Comparison of ENCODE assay signal across 9 cellular contexts in genomic region chr13:41222259-41222852, GRCh38. TPM values are rescaled to one million over a fixed set of nuclear protein-coding genes. Genes with fewer than 3 reads are reported as not detected.
DNase-seq lines count a peak whose midpoint lies in the region; ATAC-seq, FAIRE-seq and TF ChIP-seq lines count a peak whose summit lies in the region.
"Had no signal": no experiment of that assay in that cellular context is flagged by ENCODE, and none has a peak within 500 bp of the region (broad histone marks: within the 10 kb centered on the region; RNA-seq: fewer than 3 reads in every experiment).

No MANE protein-coding gene starts in this region.

- H3K36me3 Mint-ChIP-seq in activated CD8-positive, alpha-beta T cell treated with anti-CD3 and anti-CD28 coated beads for 36 hours (ENCODE audit: low read depth) = peaks cover 11% of the 10 kb centered on the region

- TF ChIP-seq EP300 in suprapubic skin (IDR thresholded peaks at IDR 0.05) = no peak

- H3K4me3 Mint-ChIP-seq in activated CD8-positive, alpha-beta T cell treated with anti-CD3 and anti-CD28 coated beads for 36 hours = no peak overlapping the region

- no peaks in the 10 kb centered on the region for H3K9me3 Mint-ChIP-seq in activated CD8-positive, alpha-beta T cell treated with anti-CD3 and anti-CD28 coated beads for 36 hours

- peak; percentile 26 to 45 for DNase-seq in activated CD4-positive, alpha-beta T cell treated with anti-CD3 and anti-CD28 coated beads for 24 hours (ENCODE audit: low read depth in 2 of 2)
- DNase-seq in activated CD4-positive, alpha-beta T cell treated with anti-CD3 and anti-CD28 coated beads for 1 hour = no peak
- DNase-seq in NCI-H69 (lab: John Stamatoyannopoulos, UW) (peak; percentile 50), endothelial cell of umbilical vein (ENCODE audit: low read depth, low spot score) (peak; percentile 72), mucosa of descending colon (peak in 1 of 3 donors; percentile 82), suprapubic skin (ENCODE audit: low spot score in 2 of 2) (no peak)
- peak; percentile 76 for DNase-seq in activated CD8-positive, alpha-beta T cell treated with anti-CD3 and anti-CD28 coated beads for 36 hours

- H3K4me1 ChIP-seq in endothelial cell of umbilical vein (ENCODE audit: control insufficient read depth, extremely low read depth, insufficient read depth, low read length) (no peaks in the 10 kb centered on the region), mucosa of descending colon (ENCODE audit: low read depth) (no peaks in the 10 kb centered on the region), suprapubic skin (no peaks in the 10 kb centered on the region)

- ATAC-seq in HG02938 (IDR thresholded peaks at IDR 0.05; ENCODE audit: unreplicated experiment) = peak; percentile 70
- ATAC-seq in activated CD8-positive, alpha-beta T cell treated with anti-CD3 and anti-CD28 coated beads for 36 hours = peak; percentile 100
- peak; percentile 90 for ATAC-seq in mucosa of descending colon

- no peaks in the 10 kb centered on the region for H3K9me1 ChIP-seq in endothelial cell of umbilical vein (replicated peaks; ENCODE audit: control insufficient read depth, extremely low read depth, insufficient read depth, low read length)

- H2AFZ ChIP-seq in endothelial cell of umbilical vein (ENCODE audit: low read depth, low read length) = no peak overlapping the region

- peak; percentile 79 for FAIRE-seq in endothelial cell of umbilical vein (lab: Jason Lieb, UNC)

- dilution Hi-C loops in endothelial cell of umbilical vein (cut with MboI; ENCODE audit: extremely low pct_ligation_motif_present, low sequenced_read_pairs) = no loop called here

- WGBS in suprapubic skin = 49% methylated on average over 6 of the region's 6 CpGs

- peak; percentile 78 for TF ChIP-seq CTCF in activated CD8-positive, alpha-beta T cell treated with anti-CD3 and anti-CD28 coated beads for 36 hours (IDR thresholded peaks at IDR 0.05)
- TF ChIP-seq CTCF in endothelial cell of umbilical vein (IDR thresholded peaks at IDR 0.05; ENCODE audit: extremely low read depth in 1 of 2, insufficient read depth in 1 of 2, low read depth in 1 of 2, low read length in 2 of 2) = peak; percentile 58 to 67
- peak; percentile 56 for TF ChIP-seq CTCF in mucosa of descending colon (IDR thresholded peaks at IDR 0.05)
- TF ChIP-seq CTCF in suprapubic skin (IDR thresholded peaks at IDR 0.05) = peak; percentile 72 to 74

- POLR2A ChIA-PET in activated CD8-positive, alpha-beta T cell treated with anti-CD3 and anti-CD28 coated beads for 36 hours (lab: Charles Lee) = no interaction called here
- POLR2A ChIA-PET in endothelial cell of umbilical vein (lab: Charles Lee) = no interaction called here

- no peak overlapping the region for H3K4me3 ChIP-seq in endothelial cell of umbilical vein (replicated peaks in 1 of 3; ENCODE audit: insufficient read depth in 1 of 3, low read depth in 1 of 3, low read length in 3 of 3)
- no peak overlapping the region for H3K4me3 ChIP-seq in mucosa of descending colon
- H3K4me3 ChIP-seq in suprapubic skin = no peak overlapping the region
- H3K4me3 ChIP-seq: skin epidermis had no signal

- CTCF ChIA-PET in activated CD8-positive, alpha-beta T cell treated with anti-CD3 and anti-CD28 coated beads for 36 hours (lab: Charles Lee) = interaction anchor here (0.6 to 1.8 kb wide), 28 partner anchors 10 to 760 kb away, joined by 3 to 16 read pairs (median 3); partner anchors contain the start of gene WBP4
- CTCF ChIA-PET in endothelial cell of umbilical vein (lab: Charles Lee) = interaction anchor here (0.6 to 2.3 kb wide), 23 partner anchors 9 to 430 kb away, joined by 3 to 37 read pairs (median 3); partner anchors contain the start of genes KBTBD6 and KBTBD7

- no peak for TF ChIP-seq POLR2A in endothelial cell of umbilical vein (IDR thresholded peaks at IDR 0.05; ENCODE audit: low read depth, low read length)
- no peak for TF ChIP-seq POLR2A in suprapubic skin (IDR thresholded peaks at IDR 0.05)

- no peak overlapping the region for H3K27ac Mint-ChIP-seq in activated CD8-positive, alpha-beta T cell treated with anti-CD3 and anti-CD28 coated beads for 36 hours

- BruUV-seq in endothelial cell of umbilical vein (replicated peaks; lab: Mats Ljungman, UMichigan) = no TSS peak

- no peaks in the 10 kb centered on the region for H3K27me3 Mint-ChIP-seq in activated CD8-positive, alpha-beta T cell treated with anti-CD3 and anti-CD28 coated beads for 36 hours

- H3K27me3 ChIP-seq in endothelial cell of umbilical vein (ENCODE audit: control insufficient read depth in 2 of 2, insufficient read depth in 2 of 2, low read length in 2 of 2) (no peaks in the 10 kb centered on the region), suprapubic skin (no peaks in the 10 kb centered on the region)

- no peaks in the 10 kb centered on the region for H3K79me2 ChIP-seq in endothelial cell of umbilical vein (ENCODE audit: control insufficient read depth, insufficient read depth, low read length)

- H4K20me1 ChIP-seq in endothelial cell of umbilical vein (replicated peaks; ENCODE audit: control insufficient read depth, extremely low read depth, insufficient read depth, low read length) = no peaks in the 10 kb centered on the region

- H3K9me3 ChIP-seq in endothelial cell of umbilical vein (replicated peaks; ENCODE audit: control insufficient read depth, insufficient read depth, low read length) = no peaks in the 10 kb centered on the region
- no peaks in the 10 kb centered on the region for H3K9me3 ChIP-seq in mucosa of descending colon
- H3K9me3 ChIP-seq in suprapubic skin = no peaks in the 10 kb centered on the region

- no peak overlapping the region for H3K4me2 ChIP-seq in endothelial cell of umbilical vein (ENCODE audit: insufficient read depth, low read length)

- peaks cover 2% of the 10 kb centered on the region for H3K4me1 Mint-ChIP-seq in activated CD8-positive, alpha-beta T cell treated with anti-CD3 and anti-CD28 coated beads for 36 hours (ENCODE audit: low read depth)

- peaks cover 0 to 3% of the 10 kb centered on the region in 2 experiments for H3K36me3 ChIP-seq in endothelial cell of umbilical vein (ENCODE audit: control insufficient read depth in 2 of 2, extremely low read depth in 1 of 2, insufficient read depth in 2 of 2, low read length in 2 of 2)
- H3K36me3 ChIP-seq in mucosa of descending colon (ENCODE audit: low read depth) = no peaks in the 10 kb centered on the region
- peaks cover 4% of the 10 kb centered on the region for H3K36me3 ChIP-seq in suprapubic skin

- intact Hi-C loops in activated CD8-positive, alpha-beta T cell treated with anti-CD3 and anti-CD28 coated beads for 36 hours (cut with micrococcal nuclease) = loop anchor here (5.0 kb wide), 1 partner anchor 145 kb away; no protein-coding TSS in a partner anchor
- intact Hi-C loops in endothelial cell of umbilical vein (cut with micrococcal nuclease) = loop anchor here (1.0 to 2.0 kb wide), 2 partner anchors 90 to 147 kb away; partner anchors contain the start of gene KBTBD6
- intact Hi-C loops in mucosa of descending colon (cut with DNase I, micrococcal nuclease) = loop anchor here in 1 of 2 donors (10.0 kb wide), 1 partner anchor 148 kb away; no protein-coding TSS in a partner anchor

- H3K9ac ChIP-seq in endothelial cell of umbilical vein (replicated peaks; ENCODE audit: extremely low read depth, insufficient read depth, low read length) = no peak overlapping the region

- H3K27ac ChIP-seq in endothelial cell of umbilical vein (ENCODE audit: insufficient read depth, low read depth, low read length) (no peak overlapping the region), suprapubic skin (no peak overlapping the region)
- H3K27ac ChIP-seq: skin epidermis had no signal

TF ChIP-seq in endothelial cell of umbilical vein, 7 proteins besides CTCF, POLR2A, EP300 and RAD21:
- no peak for TF ChIP-seq EZH2 (IDR thresholded peaks at IDR 0.05; ENCODE audit: borderline replicate concordance, low read depth, low read length, severe bottlenecking)
- TF ChIP-seq GATA2 (IDR thresholded peaks at IDR 0.05; ENCODE audit: insufficient read depth, insufficient read length, low read depth, low read length) = no peak
- no peak for TF ChIP-seq MYC (IDR thresholded peaks at IDR 0.05; ENCODE audit: low read depth, low read length)
- TF ChIP-seq JUN (IDR thresholded peaks at IDR 0.05; ENCODE audit: borderline replicate concordance, insufficient read depth, insufficient read length, low read depth) = no peak
- no peak for TF ChIP-seq MAX (IDR thresholded peaks at IDR 0.05; ENCODE audit: insufficient read depth, insufficient read length)
- TF ChIP-seq FOS (IDR thresholded peaks at IDR 0.05; ENCODE audit: borderline replicate concordance, insufficient read depth, low read length) = no peak
- no peak for TF ChIP-seq POLR2AphosphoS5 (IDR thresholded peaks at IDR 0.05; ENCODE audit: insufficient read depth, low read depth, low read length)

RNA-seq across cellular contexts. Expression of gene KBTBD7, which starts 28.0 kb away (rescaled TPM):
- 1 to 10 TPM; 2.3 to 2.5 TPM for total RNA-seq in activated CD8-positive, alpha-beta T cell treated with anti-CD3 and anti-CD28 coated beads for 36 hours
- total RNA-seq in endothelial cell of umbilical vein (3.1 and 4.4 TPM in 2 replicates), mucosa of descending colon (1 to 10 TPM; 5.3 to 8.6 (median 5.8) TPM), suprapubic skin (1 to 10 TPM; 4.5 to 8.0 (median 6.0) TPM)
- 2.1 TPM in 2 replicates for polyA plus RNA-seq in endothelial cell of umbilical vein
- 1.1 TPM in 2 replicates for polyA plus RNA-seq in endothelial cell of umbilical vein (2011; cell fraction: cytosol; rRNA removed)
- polyA plus RNA-seq in endothelial cell of umbilical vein (2011; cell fraction: nucleus; rRNA removed) = 0.94 and 1.1 TPM in 2 replicates
- 1.2 and 1.8 TPM in 2 replicates for polyA plus RNA-seq in endothelial cell of umbilical vein (2012)
- polyA minus RNA-seq in endothelial cell of umbilical vein = 9.0 and 12.2 TPM in 2 replicates
- polyA minus RNA-seq in endothelial cell of umbilical vein (2011; cell fraction: cytosol; rRNA and poly(A)+ RNA removed) = 7.9 TPM
- polyA minus RNA-seq in endothelial cell of umbilical vein (2011; cell fraction: nucleus; rRNA and poly(A)+ RNA removed) = 4.4 and 4.6 TPM in 2 replicates

RNA-seq across cellular contexts. Expression of gene MTRF1, which starts 41.0 kb away (rescaled TPM):
- 10 to 100 TPM; 22.6 to 23.4 TPM for total RNA-seq in activated CD8-positive, alpha-beta T cell treated with anti-CD3 and anti-CD28 coated beads for 36 hours
- 13.3 and 16.3 TPM in 2 replicates for total RNA-seq in endothelial cell of umbilical vein
- 6.5 and 8.0 TPM in 2 replicates for polyA plus RNA-seq in endothelial cell of umbilical vein
- polyA plus RNA-seq in endothelial cell of umbilical vein (2011; cell fraction: cytosol; rRNA removed) = 7.7 and 8.5 TPM in 2 replicates
- polyA plus RNA-seq in endothelial cell of umbilical vein (2011; cell fraction: nucleus; rRNA removed) = 43.1 and 52.4 TPM in 2 replicates
- polyA plus RNA-seq in endothelial cell of umbilical vein (2012) = 11.9 and 15.6 TPM in 2 replicates
- polyA minus RNA-seq in endothelial cell of umbilical vein = 6.4 and 11.2 TPM in 2 replicates
- 7.9 TPM for polyA minus RNA-seq in endothelial cell of umbilical vein (2011; cell fraction: cytosol; rRNA and poly(A)+ RNA removed)
- polyA minus RNA-seq in endothelial cell of umbilical vein (2011; cell fraction: nucleus; rRNA and poly(A)+ RNA removed) = 15.9 and 25.5 TPM in 2 replicates
- total RNA-seq in mucosa of descending colon = 10 to 100 TPM; 13.4 to 15.5 (median 14.6) TPM
- 10 to 100 TPM in 1 of 4 donors, 1 to 10 TPM in 3; 7.0 to 12.9 (median 7.6) TPM for total RNA-seq in suprapubic skin

Comparison
In these comparisons a context has a peak if more than half of its experiments do, and no peak if none do; other contexts are left out.
1. DNase-seq: peak in activated CD4-positive, alpha-beta T cell treated with anti-CD3 and anti-CD28 coated beads for 24 hours (2 of 2), NCI-H69 (single experiment), activated CD8-positive, alpha-beta T cell treated with anti-CD3 and anti-CD28 coated beads for 36 hours (single experiment) and endothelial cell of umbilical vein (single experiment); none in activated CD4-positive, alpha-beta T cell treated with anti-CD3 and anti-CD28 coated beads for 1 hour (single experiment) and suprapubic skin (0 of 2).
2. Peak in every context shown above with its lines, with median percentiles within 50 percentile points of each other: ATAC-seq and CTCF ChIP-seq.